In genomic region chr22:49359061-49359460, GRCh38 we compare ENCODE assay signal across 10 cellular contexts.
DNase-seq lines count a peak whose midpoint lies in the region; ATAC-seq and TF ChIP-seq lines count a peak whose summit lies in the region.
"Had no signal": no experiment of that assay in that cellular context is flagged by ENCODE, and none has a peak within 500 bp of the region (broad histone marks: within the 10 kb centered on the region; RNA-seq: fewer than 3 reads in every experiment).

No MANE protein-coding gene starts in this region.

- no peak overlapping the region for H3K4me3 ChIP-seq in tibial artery
- H3K4me3 ChIP-seq: A549 had no signal

- peaks cover 0 to 9% of the 10 kb centered on the region in 2 donors for H3K27me3 ChIP-seq in tibial artery

- H3K36me3 ChIP-seq in tibial artery: no peaks in the 10 kb centered on the region

- no peak overlapping the region for H3K4me3 Mint-ChIP-seq in nephron progenitor cell
- H3K4me3 Mint-ChIP-seq: HFFc6 had no signal

- H3K4me1 Mint-ChIP-seq in nephron progenitor cell: no peaks in the 10 kb centered on the region

- ATAC-seq in sciatic nerve (no peak), HG03432 (IDR thresholded peaks at IDR 0.05; ENCODE audit: unreplicated experiment) (no peak)
- ATAC-seq: A549 had no signal

- no peak overlapping the region for H3K27ac Mint-ChIP-seq in nephron progenitor cell
- H3K27ac Mint-ChIP-seq: HFFc6 had no signal

- peak; percentile 51 for DNase-seq in NAMALWA (ENCODE audit: low spot score)
- peak; percentile 29 for DNase-seq in islet precursor cell
- peak; percentile 10 for DNase-seq in sciatic nerve (ENCODE audit: low spot score)
- no peak for DNase-seq in nephron progenitor cell
- no peak for DNase-seq in tibial artery
- DNase-seq: DMS53, HCEC 1CT, HFFc6 had no signal

- TF ChIP-seq CTCF in nephron progenitor cell (IDR thresholded peaks at IDR 0.05): no peak
- no peak for TF ChIP-seq CTCF in tibial artery (IDR thresholded peaks at IDR 0.05)

- H3K4me1 ChIP-seq in tibial artery: no peaks in the 10 kb centered on the region
- H3K4me1 ChIP-seq: A549 had no signal

- H3K36me3 Mint-ChIP-seq in nephron progenitor cell (ENCODE audit: low read depth): no peaks in the 10 kb centered on the region

- H3K27me3 Mint-ChIP-seq in nephron progenitor cell (ENCODE audit: low read depth, poor library complexity): peaks cover 21% of the 10 kb centered on the region

- H3K27ac ChIP-seq in tibial artery: no peak overlapping the region
- H3K27ac ChIP-seq: A549 had no signal

- intact Hi-C loops in sciatic nerve (cut with DNase I) (no loop called here), tibial artery (cut with DNase I; ENCODE audit: low total_unique reads) (no loop called here)

- H3K9me3 Mint-ChIP-seq in nephron progenitor cell: peaks cover 6% of the 10 kb centered on the region

- H3K9me3 ChIP-seq in tibial artery: no peaks in the 10 kb centered on the region
- H3K9me3 ChIP-seq: A549 had no signal

Comparison
In these comparisons a context has a peak if more than half of its experiments do, and no peak if none do; other contexts are left out.
1. DNase-seq: peak in NAMALWA (single experiment), islet precursor cell (single experiment) and sciatic nerve (single experiment); none in nephron progenitor cell (single experiment) and tibial artery (0 of 2).